Comparison of ENCODE assay signal across 8 cellular contexts in the genomic region with DNA sequence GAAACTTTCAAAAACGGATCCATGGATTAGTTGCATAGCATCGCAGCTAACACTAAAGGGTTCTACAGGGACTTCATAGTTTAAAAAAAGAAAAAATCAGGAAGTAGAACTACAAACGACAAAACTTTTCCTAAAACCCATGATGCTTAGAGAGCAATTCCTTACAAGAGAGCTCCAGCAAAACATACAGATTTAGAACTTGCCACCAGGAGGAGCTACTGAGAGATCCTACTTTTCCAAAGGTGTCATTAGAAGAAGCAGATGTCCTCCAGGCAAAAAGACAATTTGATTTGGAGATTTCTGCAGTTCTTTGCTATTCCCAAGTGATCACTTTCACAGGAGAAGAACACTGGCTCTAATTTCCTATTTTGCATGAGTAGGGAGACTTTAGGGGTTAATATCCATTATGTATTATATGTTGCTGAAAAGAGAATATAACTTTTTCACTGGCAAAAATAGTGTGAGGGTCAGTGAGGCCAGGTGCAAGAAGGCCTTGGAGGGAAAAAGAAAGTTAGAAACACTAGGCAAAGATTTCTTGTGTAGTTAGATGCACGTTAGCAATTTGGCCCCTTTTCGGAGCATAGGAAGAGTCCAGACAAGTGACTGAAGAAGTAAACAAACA.
DNase-seq lines count a peak whose midpoint lies in the region; ATAC-seq and TF ChIP-seq lines count a peak whose summit lies in the region.

No MANE protein-coding gene starts in this region.

- H3K9me2 ChIP-seq in Karpas-422 (replicated peaks; ENCODE audit: insufficient read depth, low read length): no peaks in the 10 kb centered on the region

- TF ChIP-seq CTCF in fibroblast of the aortic adventitia (IDR thresholded peaks at IDR 0.05; ENCODE audit: insufficient read depth, low read length): peak; percentile 53

- no peaks in the 10 kb centered on the region for H4K20me1 ChIP-seq in Karpas-422 (ENCODE audit: insufficient read depth, low read depth, low read length)

- no peak overlapping the region for H3K4me2 ChIP-seq in Karpas-422 (ENCODE audit: low read depth, low read length, poor library complexity, severe bottlenecking)

- DNase-seq in stimulated activated naive CD8-positive, alpha-beta T cell treated with anti-CD3 and anti-CD28 coated beads, Interleukin-15, Interleukin-2, amounts not matched to agents 100 U/mL and 50 U/mL, for 24 hours: peak; percentile 8
- no peak for DNase-seq in stimulated activated naive CD8-positive, alpha-beta T cell treated with anti-CD3 and anti-CD28 coated beads, Interleukin-15, amount 100 ng/mL, for 72 hours
- DNase-seq in Karpas-422 (peak; percentile 87), SJCRH30 (peak; percentile 46 to 82), fibroblast of the aortic adventitia (ENCODE audit: low read depth) (peak; percentile 44), skeletal muscle cell (ENCODE audit: low read depth) (peak; percentile 0)
- DNase-seq in stimulated activated CD4-positive, alpha-beta T cell treated with anti-CD3 and anti-CD28 coated beads, Interleukin-2, amount 100 ng/mL, for 24 hours: no peak

- H3K36me3 ChIP-seq in Karpas-422 (ENCODE audit: insufficient read depth, low read length) (no peaks in the 10 kb centered on the region), SJCRH30 (no peaks in the 10 kb centered on the region)

- H3K27ac ChIP-seq in Karpas-422 (ENCODE audit: low read length): no peak overlapping the region
- H3K27ac ChIP-seq in SJCRH30: no peak overlapping the region

- H3K9me3 Mint-ChIP-seq in stimulated activated naive CD8-positive, alpha-beta T cell treated with anti-CD3 and anti-CD28 coated beads, Interleukin-15, amount 100 ng/mL, for 72 hours: no peaks in the 10 kb centered on the region

- H3K4me3 ChIP-seq in Karpas-422 (ENCODE audit: low read length): no peak overlapping the region
- no peak overlapping the region for H3K4me3 ChIP-seq in SJCRH30
- H3K4me3 ChIP-seq in fibroblast of the aortic adventitia (ENCODE audit: low read depth, low read length): no peak overlapping the region
- H3K4me3 ChIP-seq in skeletal muscle cell (ENCODE audit: low read depth, low read length): no peak overlapping the region

- no peaks in the 10 kb centered on the region for H3K4me1 Mint-ChIP-seq in stimulated activated naive CD8-positive, alpha-beta T cell treated with anti-CD3 and anti-CD28 coated beads, Interleukin-15, amount 100 ng/mL, for 72 hours

- H3K27ac Mint-ChIP-seq in stimulated activated naive CD8-positive, alpha-beta T cell treated with anti-CD3 and anti-CD28 coated beads, Interleukin-15, amount 100 ng/mL, for 72 hours: no peak overlapping the region

- no peak for ATAC-seq in stimulated activated naive CD8-positive, alpha-beta T cell treated with anti-CD3 and anti-CD28 coated beads, Interleukin-15, Interleukin-2, amounts not matched to agents 100 U/mL and 50 U/mL, for 24 hours
- ATAC-seq in stimulated activated naive CD8-positive, alpha-beta T cell treated with anti-CD3 and anti-CD28 coated beads, Interleukin-15, amount 100 ng/mL, for 72 hours: no peak
- no peak for ATAC-seq in GM18519 (IDR thresholded peaks at IDR 0.05; ENCODE audit: low FRiP score, unreplicated experiment)

- H2AFZ ChIP-seq in Karpas-422 (ENCODE audit: low read length): no peak overlapping the region

- H3K4me3 Mint-ChIP-seq in stimulated activated naive CD8-positive, alpha-beta T cell treated with anti-CD3 and anti-CD28 coated beads, Interleukin-15, amount 100 ng/mL, for 72 hours: no peak overlapping the region

- H3K9ac ChIP-seq in Karpas-422 (ENCODE audit: low read length): no peak overlapping the region

- H3K27me3 ChIP-seq in Karpas-422 (ENCODE audit: low read length) (no peaks in the 10 kb centered on the region), SJCRH30 (peaks cover 6% of the 10 kb centered on the region; the same call in 1 of the 2 replicates)

- no peaks in the 10 kb centered on the region for H3K4me1 ChIP-seq in Karpas-422 (ENCODE audit: low read length)
- H3K4me1 ChIP-seq in SJCRH30: no peaks in the 10 kb centered on the region

- H3K9me3 ChIP-seq in Karpas-422 (ENCODE audit: low read length) (no peaks in the 10 kb centered on the region), SJCRH30 (replicated peaks) (no peaks in the 10 kb centered on the region)

- H3K27me3 Mint-ChIP-seq in stimulated activated naive CD8-positive, alpha-beta T cell treated with anti-CD3 and anti-CD28 coated beads, Interleukin-15, amount 100 ng/mL, for 72 hours: no peaks in the 10 kb centered on the region

- H3K79me2 ChIP-seq in Karpas-422 (ENCODE audit: low read length): no peaks in the 10 kb centered on the region

Comparison
In these comparisons a context has a peak if more than half of its experiments do, and no peak if none do; other contexts are left out.
1. DNase-seq: peak in stimulated activated naive CD8-positive, alpha-beta T cell treated with anti-CD3 and anti-CD28 coated beads, Interleukin-15, Interleukin-2, amounts not matched to agents 100 U/mL and 50 U/mL, for 24 hours (single experiment), Karpas-422 (single experiment), SJCRH30 (2 of 2), fibroblast of the aortic adventitia (single experiment) and skeletal muscle cell (single experiment); none in stimulated activated naive CD8-positive, alpha-beta T cell treated with anti-CD3 and anti-CD28 coated beads, Interleukin-15, amount 100 ng/mL, for 72 hours (0 of 2) and stimulated activated CD4-positive, alpha-beta T cell treated with anti-CD3 and anti-CD28 coated beads, Interleukin-2, amount 100 ng/mL, for 24 hours (0 of 2).